25 cellular contexts compared by ENCODE assay signal in the genomic region with DNA sequence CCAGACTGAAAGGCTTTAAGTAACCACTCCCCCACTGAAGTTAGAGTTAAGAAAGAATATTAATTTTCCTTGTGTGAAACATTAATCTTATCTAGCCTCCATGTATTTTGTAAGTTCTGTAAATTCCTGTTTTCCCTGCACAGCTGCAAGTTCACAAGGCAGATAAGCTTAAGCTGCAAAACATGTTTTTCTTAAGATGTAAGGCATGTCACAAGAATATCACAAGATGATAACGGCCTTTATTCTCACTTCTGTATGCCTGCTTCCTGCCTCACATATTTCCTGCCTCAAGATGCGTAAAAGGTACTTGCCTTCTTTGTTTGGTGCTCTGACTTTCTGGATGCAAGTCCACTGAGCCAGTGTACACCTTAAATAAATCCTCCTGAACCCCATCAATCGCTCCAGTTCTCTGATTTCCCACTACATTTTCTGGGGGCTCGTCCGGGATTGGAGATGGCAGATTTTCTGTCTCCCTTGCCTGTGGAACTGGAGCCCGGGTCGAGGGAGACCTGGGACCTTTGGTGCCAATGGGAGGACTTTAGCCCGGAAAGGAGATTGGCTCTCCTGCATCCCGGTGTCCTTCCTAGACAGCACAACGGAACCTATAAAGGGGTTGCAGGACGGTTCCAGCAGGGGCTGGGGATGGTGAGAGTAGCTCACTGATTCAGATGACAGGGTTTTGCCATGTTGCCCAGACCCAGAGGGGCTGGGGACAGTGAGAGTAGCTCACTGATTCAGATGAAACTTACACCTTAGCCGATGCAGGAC. TPM values are rescaled to one million over a fixed set of nuclear protein-coding genes. Genes with fewer than 3 reads are reported as not detected.
DNase-seq lines count a peak whose midpoint lies in the region; ATAC-seq, FAIRE-seq and TF ChIP-seq lines count a peak whose summit lies in the region.
"Had no signal": no experiment of that assay in that cellular context is flagged by ENCODE, and none has a peak within 500 bp of the region (broad histone marks: within the 10 kb centered on the region; RNA-seq: fewer than 3 reads in every experiment).

No MANE protein-coding gene starts in this region.

- H2AFZ ChIP-seq in K562 (ENCODE audit: low read depth, low read length), result no peak overlapping the region

- no TSS peak for BruUV-seq in K562 (replicated peaks; lab: Mats Ljungman, UMichigan)

- intact Hi-C loops in K562 (cut with micrococcal nuclease), result no loop called here

- no peaks in the 10 kb centered on the region for H3K79me2 ChIP-seq in K562 (ENCODE audit: control insufficient read depth, insufficient read depth, low read length)

- ATAC-seq in K562 (no peak), GM21723 (IDR thresholded peaks at IDR 0.05; ENCODE audit: unreplicated experiment) (no peak)
- ATAC-seq: A549; activated CD4-positive, CD25-positive, alpha-beta regulatory T cell treated with anti-CD3 and anti-CD28 coated beads, Interleukin-2, amount 50 U/mL, for 24 hours; activated T-helper 17 cell treated with anti-CD3 and anti-CD28 coated beads, Interleukin-2, amount 50 U/mL, for 72 hours; PC-3; psoas muscle had no signal

- no peak overlapping the region for H3K9ac ChIP-seq in K562 (ENCODE audit: insufficient read depth in 1 of 2, low read depth in 2 of 2, low read length in 2 of 2)

- FAIRE-seq in K562 (lab: Jason Lieb, UNC), result no peak
- FAIRE-seq: A549, bronchial epithelial cell, frontal cortex had no signal

- peak; percentile 72 for TF ChIP-seq EP300 in K562 (IDR thresholded peaks at IDR 0.05; ENCODE audit: low read length)

- in situ Hi-C loops in K562 (cut with MboI), result no loop called here

- peak; percentile 20 for DNase-seq in NCI-H2227 (lab: John Stamatoyannopoulos, UW; ENCODE audit: unreplicated experiment)
- DNase-seq in NCI-H2227 treated with DMSO at 0.1 percent for 48 hours (lab: John Stamatoyannopoulos, UW), result no peak
- peak; percentile 13 for DNase-seq in LHCN-M2 (ENCODE audit: low read depth)
- peak in 2 of 4 experiments; percentile 14 to 23 for DNase-seq in K562 (ENCODE audit: extremely low read depth in 1 of 4, low spot score in 3 of 4)
- DNase-seq in myocyte (ENCODE audit: low read depth), result peak; percentile 17
- no peak for DNase-seq in NCI-H2081 treated with DMSO at 0.1 percent for 48 hours (lab: John Stamatoyannopoulos, UW)
- DNase-seq in GDM1 (lab: John Stamatoyannopoulos, UW), result no peak
- DNase-seq: dermis blood vessel endothelial cell; IMR-90; NCI-H187 treated with DMSO at 0.1 percent for 48 hours; NCI-H524; PC-3; psoas muscle; stimulated activated CD4-positive, alpha-beta T cell treated with anti-CD3 and anti-CD28 coated beads, Interleukin-2, amount 100 ng/mL, for 48 hours; stomach; upper lobe of left lung had no signal

- CTCF ChIA-PET in K562 (lab: Yijun Ruan, JAX; ENCODE audit: low intra/inter-chr PET ratio), result no interaction called here

- TF ChIP-seq POLR2A in K562 (conservative IDR thresholded peaks at IDR 0.05), result no peak

- peaks cover 6% of the 10 kb centered on the region for H3K9me3 ChIP-seq in K562 (replicated peaks; ENCODE audit: control insufficient read depth, insufficient read depth, low read depth, low read length)

- no peak overlapping the region; the same call in 2 of the 3 replicates for H3K27ac ChIP-seq in K562 (ENCODE audit: extremely low read depth, low read depth, low read length)
- H3K27ac ChIP-seq: A549, C4-2B, psoas muscle, SJSA1, skin epidermis, stomach, upper lobe of left lung had no signal

- H3K36me3 ChIP-seq in K562 (ENCODE audit: control insufficient read depth, insufficient read depth, low read length), result no peaks in the 10 kb centered on the region

- peaks cover 6 to 13% of the 10 kb centered on the region in 2 experiments; a peak in 3 of 5 replicates for H3K4me1 ChIP-seq in K562 (replicated peaks in 1 of 2; ENCODE audit: control insufficient read depth in 2 of 2, insufficient read depth in 2 of 2, low read length in 2 of 2)
- H3K4me1 ChIP-seq: psoas muscle, stomach, upper lobe of left lung had no signal

- no peaks in the 10 kb centered on the region for H3K27me3 ChIP-seq in K562 (ENCODE audit: control insufficient read depth in 2 of 2, insufficient read depth in 2 of 2, low read length in 2 of 2)
- H3K27me3 ChIP-seq: SJSA1, stomach, upper lobe of left lung had no signal

- H3K9me1 ChIP-seq in K562 (ENCODE audit: control insufficient read depth, insufficient read depth, low read length), result no peaks in the 10 kb centered on the region

- TF ChIP-seq CTCF in K562 (IDR thresholded peaks at IDR 0.05 in 2 of 3, conservative IDR thresholded peaks at IDR 0.05 in 1 of 3; ENCODE audit: insufficient read depth in 2 of 3, low read depth in 1 of 3, low read length in 3 of 3), result no peak

- POLR2A ChIA-PET in K562 (lab: Yijun Ruan, JAX), result no interaction called here

- no peak overlapping the region for H3K4me3 ChIP-seq in K562
- H3K4me3 ChIP-seq: A549, psoas muscle, SJSA1, skin epidermis, stomach, upper lobe of left lung had no signal

- TF ChIP-seq RAD21 in K562 (CRISPR knock-in tag; conservative IDR thresholded peaks at IDR 0.05 in 1 of 2, IDR thresholded peaks at IDR 0.05 in 1 of 2), result no peak

- 79% methylated on average over 11 of the region's 12 CpGs for WGBS in K562 (ENCODE audit: insufficient coverage, low coverage, missing lambda C conversion rate)

- H4K20me1 ChIP-seq in K562 (replicated peaks; ENCODE audit: control insufficient read depth, insufficient read depth, low read length), result no peaks in the 10 kb centered on the region

- H3K4me2 ChIP-seq in K562 (ENCODE audit: insufficient read depth, low read length), result peak overlapping the region; percentile 25; the same call in 1 of the 2 replicates
- H3K4me2 ChIP-seq: A549 had no signal

TF ChIP-seq in K562, 482 proteins besides CTCF, POLR2A, EP300 and RAD21 (continues in another document):
- no peak for TF ChIP-seq ZNF717 (CRISPR knock-in tag; IDR thresholded peaks at IDR 0.05)
- TF ChIP-seq LEF1 (IDR thresholded peaks at IDR 0.05), result 0 out of 2 replicates have a peak, but pooled peaks have one; percentile 41
- TF ChIP-seq JUN (IDR thresholded peaks at IDR 0.05; ENCODE audit: borderline replicate concordance, low read depth, low read length), result no peak
- TF ChIP-seq JUN (CRISPR knock-in tag; IDR thresholded peaks at IDR 0.05; ENCODE audit: borderline replicate concordance), result no peak
- 0 out of 2 replicates have a peak, but pooled peaks have one; percentile 46 for TF ChIP-seq PML (IDR thresholded peaks at IDR 0.05; ENCODE audit: low read length)
- peak; percentile 81 for TF ChIP-seq MTA2 (IDR thresholded peaks at IDR 0.05; ENCODE audit: low read depth)
- TF ChIP-seq ZNF592 (IDR thresholded peaks at IDR 0.05), result peak; percentile 34; the same call in 1 of the 2 replicates
- no peak for TF ChIP-seq SREBF1 (IDR thresholded peaks at IDR 0.05; ENCODE audit: borderline replicate concordance, low read depth, low read length)
- peak; percentile 83 to 89 for TF ChIP-seq TRIM24 (IDR thresholded peaks at IDR 0.05)
- TF ChIP-seq SMARCE1 (IDR thresholded peaks at IDR 0.05), result 0 out of 2 replicates have a peak, but pooled peaks have one; percentile 33
- no peak for TF ChIP-seq THRAP3 (IDR thresholded peaks at IDR 0.05; ENCODE audit: borderline replicate concordance)

RNA-seq across cellular contexts. Expression of gene PPARA, which starts 30.2 kb away (rescaled TPM):
- total RNA-seq in LHCN-M2 (2014; rRNA removed), result 6.3 and 9.1 TPM in 2 replicates
- 6.6 TPM for polyA plus RNA-seq in LHCN-M2 (2012)
- total RNA-seq in K562 (2011; cell fraction: chromatin; rRNA removed; ENCODE audit: low replicate concordance), result 19.5 and 33.5 TPM in 2 replicates
- total RNA-seq in K562 (2011; cell fraction: nucleolus; rRNA removed), result 17.5 and 22.2 TPM in 2 replicates
- 28.0 and 34.4 TPM in 2 replicates for total RNA-seq in K562 (2011; cell fraction: nucleoplasm; rRNA removed)
- total RNA-seq in K562 (2014; rRNA removed), result 2.8 and 5.3 TPM in 2 replicates
- 3.4 and 4.3 TPM in 2 replicates for total RNA-seq in K562 (2014; rRNA removed; fragmentation: Illumina TruSeq; extraction: Trizol)
- total RNA-seq in K562 (2015; rRNA removed; fragmentation: Illumina TruSeq; extraction: Trizol), result 2.1 and 2.6 TPM in 2 replicates
- 4.1 and 5.9 TPM in 2 replicates for total RNA-seq in K562 (2021)
- polyA plus RNA-seq in K562 (2011; rRNA removed), result 5.0 and 8.2 TPM in 2 replicates
- 1.8 and 5.0 TPM in 2 replicates for polyA plus RNA-seq in K562 (2011; cell fraction: cytosol; rRNA removed)
- polyA plus RNA-seq in K562 (2011; cell fraction: nucleus; rRNA removed), result 4.8 and 9.5 TPM in 2 replicates
- polyA plus RNA-seq in K562 (2012), result 3.6 and 4.1 TPM in 2 replicates
- 2.7 and 3.5 TPM in 2 replicates for polyA plus RNA-seq in K562 (2014; fragmentation: Illumina TruSeq; extraction: Trizol)
- polyA plus RNA-seq in K562 (2014; fragmentation: Nextera tagmentation; extraction: Ambion mirVana), result under 1 TPM; 0.64 to 0.87 TPM
- 2.1 and 4.0 TPM in 2 replicates for polyA plus RNA-seq in K562 (2014; rRNA removed)
- polyA minus RNA-seq in K562 (2011; rRNA and poly(A)+ RNA removed), result 6.4 and 11.7 TPM in 2 replicates
- 2.6 and 5.2 TPM in 2 replicates for polyA minus RNA-seq in K562 (2011; cell fraction: cytosol; rRNA and poly(A)+ RNA removed)
- polyA minus RNA-seq in K562 (2011; cell fraction: nucleus; rRNA and poly(A)+ RNA removed), result 4.4 and 13.0 TPM in 2 replicates
- 17.5 and 26.3 TPM in 2 replicates for total RNA-seq in myocyte
- polyA plus RNA-seq in myocyte (2012), result 7.7 TPM

Comparison
In these comparisons a context has a peak if more than half of its experiments do, and no peak if none do; other contexts are left out.
1. DNase-seq: peak in NCI-H2227 (single experiment), LHCN-M2 (single experiment) and myocyte (single experiment); none in NCI-H2227 treated with DMSO at 0.1 percent for 48 hours (single experiment), NCI-H2081 treated with DMSO at 0.1 percent for 48 hours (single experiment) and GDM1 (single experiment).